In genomic region chr6:135738646-135739045, GRCh38 we compare ENCODE assay signal across 22 cellular contexts.
DNase-seq lines count a peak whose midpoint lies in the region; ATAC-seq and TF ChIP-seq lines count a peak whose summit lies in the region.
"Had no signal": no experiment of that assay in that cellular context is flagged by ENCODE, and none has a peak within 500 bp of the region (broad histone marks: within the 10 kb centered on the region; RNA-seq: fewer than 3 reads in every experiment).

No MANE protein-coding gene starts in this region.

- peaks cover 14% of the 10 kb centered on the region for H3K27me3 Mint-ChIP-seq in activated naive CD4-positive, alpha-beta T cell treated with anti-CD3 and anti-CD28 coated beads, Interleukin-2, amount 10 ng/mL, durations not matched to agents 7 days and 5 days
- H3K27me3 Mint-ChIP-seq in activated T-cell treated with anti-CD3 and anti-CD28 coated beads, Interleukin-2, amount 50 U/mL, for 4 hours (ENCODE audit: low read depth): no peaks in the 10 kb centered on the region

- DNase-seq in IMR-90 (peak; percentile 15), amniotic epithelial cell (ENCODE audit: low read depth) (peak; percentile 12), choroid plexus epithelial cell (ENCODE audit: low read depth) (peak; percentile 38), left kidney (ENCODE audit: low read depth, low spot score) (peak; percentile 91)
- DNase-seq in activated naive CD4-positive, alpha-beta T cell treated with anti-CD3 and anti-CD28 coated beads, Interleukin-2, amount 10 ng/mL, durations not matched to agents 7 days and 5 days: no peak
- DNase-seq in activated T-cell treated with anti-CD3 and anti-CD28 coated beads, Interleukin-2, amount 50 U/mL, for 4 hours: no peak
- DNase-seq: CD4-positive, alpha-beta memory T cell; COR-L47; DMS53; H7; Kasumi-1; MV-4-11; NCI-H1105; NCI-H146; NCI-H2029; NCI-H69; SK-N-SH had no signal

- CTCF ChIA-PET in IMR-90 (lab: Yijun Ruan, JAX): interaction anchor here (0.6 kb wide), 1 partner anchor 199 kb away, joined by 5 read pairs; no protein-coding TSS in a partner anchor
- CTCF ChIA-PET in activated naive CD4-positive, alpha-beta T cell treated with anti-CD3 and anti-CD28 coated beads, Interleukin-2, amount 10 ng/mL, durations not matched to agents 7 days and 5 days (lab: Charles Lee): no interaction called here

- H3K14ac ChIP-seq in IMR-90 (replicated peaks; ENCODE audit: low read depth, low read length): 0 out of 2 replicates have a peak overlapping the region, but pooled peaks have one; percentile 0

- no peak overlapping the region for H3K23ac ChIP-seq in IMR-90 (ENCODE audit: low read depth, low read length)

- H3K27ac Mint-ChIP-seq in activated naive CD4-positive, alpha-beta T cell treated with anti-CD3 and anti-CD28 coated beads, Interleukin-2, amount 10 ng/mL, durations not matched to agents 7 days and 5 days: no peak overlapping the region
- H3K27ac Mint-ChIP-seq: CD4-positive, alpha-beta memory T cell had no signal

- no peaks in the 10 kb centered on the region for H3K27me3 ChIP-seq in IMR-90 (ENCODE audit: control insufficient read depth, insufficient read depth, low read length)
- H3K27me3 ChIP-seq: BLaER1 treated with 17β-estradiol and CSF1 and Interleukin-3, amounts not matched to agents 10 nM and 100 nM had no signal

- H3K18ac ChIP-seq in IMR-90 (ENCODE audit: low read depth, low read length): peak overlapping the region; percentile 57; the same call in 1 of the 2 replicates

- no peak overlapping the region for H3K56ac ChIP-seq in IMR-90 (ENCODE audit: extremely low read depth, insufficient read depth, low read length)

- no peak overlapping the region for H2AFZ ChIP-seq in IMR-90 (replicated peaks; ENCODE audit: low read length, poor library complexity)

- H3K9me1 ChIP-seq in IMR-90 (ENCODE audit: insufficient read depth, low read length): peaks cover 4% of the 10 kb centered on the region; the same call in 1 of the 2 replicates

- TF ChIP-seq POLR2A in IMR-90 (IDR thresholded peaks at IDR 0.05; ENCODE audit: low read depth, low read length): no peak

- ATAC-seq in IMR-90 (ENCODE audit: low read depth) (no peak), GM18868 (IDR thresholded peaks at IDR 0.05; ENCODE audit: unreplicated experiment) (no peak), GM19328 (IDR thresholded peaks at IDR 0.05; ENCODE audit: unreplicated experiment) (no peak)
- no peak for ATAC-seq in activated T-cell treated with anti-CD3 and anti-CD28 coated beads, Interleukin-2, amount 50 U/mL, for 4 hours
- ATAC-seq: HepG2, K562 had no signal

- dilution Hi-C loops in IMR-90 (cut with HindIII; ENCODE audit: low sequenced_read_pairs, unreplicated experiment): no loop called here

- no peak overlapping the region for H3K9ac ChIP-seq in IMR-90 (ENCODE audit: low read depth, low read length)
- H3K9ac ChIP-seq: BLaER1 treated with 17β-estradiol and CSF1 and Interleukin-3, amounts not matched to agents 10 nM and 100 nM; SK-N-SH had no signal

- H3K27ac ChIP-seq in IMR-90 (ENCODE audit: insufficient read depth, low read length): no peak overlapping the region
- H3K27ac ChIP-seq: BLaER1 treated with 17β-estradiol and CSF1 and Interleukin-3, amounts not matched to agents 10 nM and 100 nM had no signal

- no peak overlapping the region for H3K4ac ChIP-seq in IMR-90 (ENCODE audit: low read depth, low read length)

- POLR2A ChIA-PET in IMR-90 (lab: Charles Lee; ENCODE audit: unreplicated experiment): interaction anchor here (0.6 kb wide), 1 partner anchor 44 kb away, joined by 9 read pairs; no protein-coding TSS in a partner anchor

- peak overlapping the region; percentile 54; the same call in 1 of the 2 replicates for H4K5ac ChIP-seq in IMR-90 (ENCODE audit: low read depth, low read length)

- no peaks in the 10 kb centered on the region for H3K4me1 Mint-ChIP-seq in activated naive CD4-positive, alpha-beta T cell treated with anti-CD3 and anti-CD28 coated beads, Interleukin-2, amount 10 ng/mL, durations not matched to agents 7 days and 5 days
- no peaks in the 10 kb centered on the region for H3K4me1 Mint-ChIP-seq in activated T-cell treated with anti-CD3 and anti-CD28 coated beads, Interleukin-2, amount 50 U/mL, for 4 hours (ENCODE audit: low read depth)

- in situ Hi-C loops in IMR-90 (cut with MboI; ENCODE audit: low sequenced_read_pairs): no loop called here

- no peak overlapping the region for H2BK120ac ChIP-seq in IMR-90 (ENCODE audit: low read depth, low read length)

- no peaks in the 10 kb centered on the region for H3K4me1 ChIP-seq in IMR-90 (ENCODE audit: control insufficient read depth, insufficient read depth, low read length)
- H3K4me1 ChIP-seq: BLaER1 treated with 17β-estradiol and CSF1 and Interleukin-3, amounts not matched to agents 10 nM and 100 nM had no signal

- no peak for TF ChIP-seq CTCF in IMR-90 (conservative IDR thresholded peaks at IDR 0.05; ENCODE audit: low read depth, low read length)
- TF ChIP-seq CTCF in choroid plexus epithelial cell (conservative IDR thresholded peaks at IDR 0.05; ENCODE audit: low read depth, low read length): no peak

- no peak overlapping the region for H2AK9ac ChIP-seq in IMR-90 (replicated peaks; ENCODE audit: low read depth, low read length, poor library complexity)

- no peak overlapping the region for H3K4me2 ChIP-seq in IMR-90 (ENCODE audit: low read depth, low read length)
- H3K4me2 ChIP-seq: BLaER1 treated with 17β-estradiol and CSF1 and Interleukin-3, amounts not matched to agents 10 nM and 100 nM had no signal

- no peaks in the 10 kb centered on the region for H3K79me1 ChIP-seq in IMR-90 (ENCODE audit: low read depth in 1 of 2, low read length in 2 of 2)

- intact Hi-C loops in IMR-90 (cut with micrococcal nuclease): loop anchor here (10.0 kb wide), 1 partner anchor 486 kb away; no protein-coding TSS in a partner anchor

- no peak overlapping the region for H2BK15ac ChIP-seq in IMR-90 (ENCODE audit: low read depth, low read length)

- no TSS peak for BruUV-seq in IMR-90 (replicated peaks; lab: Mats Ljungman, UMichigan)

- H3K4me3 ChIP-seq in IMR-90 (ENCODE audit: insufficient read depth, low read depth, low read length) (no peak overlapping the region), choroid plexus epithelial cell (ENCODE audit: low read depth, low read length) (no peak overlapping the region)
- H3K4me3 ChIP-seq: BLaER1 treated with 17β-estradiol and CSF1 and Interleukin-3, amounts not matched to agents 10 nM and 100 nM; K562 had no signal

- H4K8ac ChIP-seq in IMR-90 (ENCODE audit: low read depth in 2 of 2, low read length in 2 of 2): no peak overlapping the region

- H3K4me3 Mint-ChIP-seq in activated naive CD4-positive, alpha-beta T cell treated with anti-CD3 and anti-CD28 coated beads, Interleukin-2, amount 10 ng/mL, durations not matched to agents 7 days and 5 days: no peak overlapping the region
- H3K4me3 Mint-ChIP-seq in activated T-cell treated with anti-CD3 and anti-CD28 coated beads, Interleukin-2, amount 50 U/mL, for 4 hours: no peak overlapping the region

- no peaks in the 10 kb centered on the region for H3K9me3 ChIP-seq in IMR-90 (ENCODE audit: control insufficient read depth, insufficient read depth, low read length)
- H3K9me3 ChIP-seq: SK-N-SH had no signal

- no peak for TF ChIP-seq RAD21 in IMR-90 (IDR thresholded peaks at IDR 0.05; ENCODE audit: low read length)

- no peaks in the 10 kb centered on the region for H4K20me1 ChIP-seq in IMR-90 (ENCODE audit: insufficient read depth, low read length)
- H4K20me1 ChIP-seq: BLaER1 treated with 17β-estradiol and CSF1 and Interleukin-3, amounts not matched to agents 10 nM and 100 nM had no signal

- no peak overlapping the region for H2BK5ac ChIP-seq in IMR-90 (ENCODE audit: low read depth, low read length, poor library complexity, severe bottlenecking)

- no peaks in the 10 kb centered on the region for H3K36me3 ChIP-seq in IMR-90 (ENCODE audit: control insufficient read depth, insufficient read depth, low read length)
- H3K36me3 ChIP-seq: BLaER1 treated with 17β-estradiol and CSF1 and Interleukin-3, amounts not matched to agents 10 nM and 100 nM had no signal

- WGBS in IMR-90 (ENCODE audit: extremely low coverage in 2 of 2, insufficient read length in 1 of 2), 2 experiments: no CpG with 5 or more reads among the region's 1 CpG

- no peaks in the 10 kb centered on the region for H3K9me3 Mint-ChIP-seq in activated naive CD4-positive, alpha-beta T cell treated with anti-CD3 and anti-CD28 coated beads, Interleukin-2, amount 10 ng/mL, durations not matched to agents 7 days and 5 days
- peaks cover 4% of the 10 kb centered on the region for H3K9me3 Mint-ChIP-seq in activated T-cell treated with anti-CD3 and anti-CD28 coated beads, Interleukin-2, amount 50 U/mL, for 4 hours

- no peak overlapping the region for H2AK5ac ChIP-seq in IMR-90 (ENCODE audit: low read depth, low read length)

- no peaks in the 10 kb centered on the region for H3K36me3 Mint-ChIP-seq in activated naive CD4-positive, alpha-beta T cell treated with anti-CD3 and anti-CD28 coated beads, Interleukin-2, amount 10 ng/mL, durations not matched to agents 7 days and 5 days
- H3K36me3 Mint-ChIP-seq in activated T-cell treated with anti-CD3 and anti-CD28 coated beads, Interleukin-2, amount 50 U/mL, for 4 hours (ENCODE audit: insufficient read depth): no peaks in the 10 kb centered on the region
- H3K36me3 Mint-ChIP-seq: CD4-positive, alpha-beta memory T cell had no signal

- H2BK20ac ChIP-seq in IMR-90 (ENCODE audit: low read depth, low read length): peak overlapping the region; percentile 62; the same call in 1 of the 2 replicates

- no peak overlapping the region for H4K91ac ChIP-seq in IMR-90 (ENCODE audit: insufficient read depth, low read depth, low read length)

TF ChIP-seq in IMR-90, 13 proteins besides CTCF, POLR2A, EP300 and RAD21 (continues in another document):
- TF ChIP-seq SMC3 (IDR thresholded peaks at IDR 0.05; ENCODE audit: low read depth, low read length) (no peak), MXI1 (IDR thresholded peaks at IDR 0.05; ENCODE audit: borderline replicate concordance, low read depth, low read length) (no peak), RCOR1 (IDR thresholded peaks at IDR 0.05; ENCODE audit: insufficient replicate concordance, low read length) (no peak), ELK1 (IDR thresholded peaks at IDR 0.05; ENCODE audit: borderline replicate concordance, low read depth, low read length) (no peak), CHD1 (IDR thresholded peaks at IDR 0.05; ENCODE audit: low read depth, low read length) (no peak), RFX5 (IDR thresholded peaks at IDR 0.05; ENCODE audit: low read depth, low read length) (no peak), MAZ (IDR thresholded peaks at IDR 0.05; ENCODE audit: borderline replicate concordance, low read depth, low read length) (no peak), MAFK (IDR thresholded peaks at IDR 0.05; ENCODE audit: low read depth, low read length) (no peak)

Comparison
In these comparisons a context has a peak if more than half of its experiments do, and no peak if none do; other contexts are left out.
1. DNase-seq: peak in IMR-90 (single experiment), amniotic epithelial cell (single experiment), choroid plexus epithelial cell (single experiment) and left kidney (single experiment); none in activated naive CD4-positive, alpha-beta T cell treated with anti-CD3 and anti-CD28 coated beads, Interleukin-2, amount 10 ng/mL, durations not matched to agents 7 days and 5 days (single experiment) and activated T-cell treated with anti-CD3 and anti-CD28 coated beads, Interleukin-2, amount 50 U/mL, for 4 hours (single experiment).